In the genomic region with DNA sequence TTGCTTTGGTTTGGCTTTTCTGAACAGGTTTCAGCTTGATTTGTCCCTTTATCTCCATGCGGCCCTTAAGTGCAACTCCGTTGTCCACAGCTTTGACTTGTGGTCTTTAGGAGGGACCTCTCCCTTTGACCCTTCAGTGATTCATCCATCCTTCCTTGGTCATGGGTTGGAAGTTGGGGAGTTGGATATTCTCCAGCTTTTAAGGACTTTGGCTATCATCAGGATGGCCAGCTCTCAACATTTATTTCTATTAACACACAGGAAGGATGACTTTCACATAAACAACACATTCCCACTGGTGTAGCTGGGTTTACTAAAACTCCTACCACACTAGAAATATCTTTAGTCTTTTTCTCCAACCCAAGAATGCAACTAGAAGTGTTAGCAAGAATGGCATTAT, we compare ENCODE assay signal across 31 cellular contexts. TPM values are rescaled to one million over a fixed set of nuclear protein-coding genes. Genes with fewer than 3 reads are reported as not detected.
A peak's percentile ranks its signal among the peaks of the same experiment; 100 is the strongest.
DNase-seq lines count a peak whose midpoint lies in the region; ATAC-seq and TF ChIP-seq lines count a peak whose summit lies in the region.
"Had no signal": no experiment of that assay in that cellular context is flagged by ENCODE, and none has a peak within 500 bp of the region (broad histone marks: within the 10 kb centered on the region; RNA-seq: fewer than 3 reads in every experiment).

No MANE protein-coding gene starts in this region.

- TF ChIP-seq EP300 in SK-N-SH (IDR thresholded peaks at IDR 0.05; ENCODE audit: borderline replicate concordance in 1 of 2, low read depth in 1 of 2, low read length in 1 of 2): no peak

- no peak for DNase-seq in SK-N-SH
- peak; percentile 46 for DNase-seq in astrocyte of the spinal cord (ENCODE audit: low read depth, low spot score)
- peak; percentile 64 for DNase-seq in fibroblast of villous mesenchyme (ENCODE audit: low read depth)
- no peak for DNase-seq in smooth muscle cell (lab: John Stamatoyannopoulos, UW; ENCODE audit: unreplicated experiment)
- DNase-seq in vagina (ENCODE audit: extremely low spot score in 2 of 2): no peak
- no peak for DNase-seq in T-helper 2 cell treated with Interferon-gamma antibody and Interleukin-4, amounts not matched to agents 5 μg/mL and 100 μg/mL, for 36 hours (ENCODE audit: low spot score)
- DNase-seq in endodermal cell: no peak
- DNase-seq: activated CD4-positive, alpha-beta T cell treated with anti-CD3 and anti-CD28 coated beads for 4 hours; AML-193; amniotic stem cell; CD4-positive, alpha-beta T cell; foreskin melanocyte; heart left ventricle; kidney; mucosa of descending colon; NCI-H146; NCI-H446 treated with DMSO at 0.1 percent for 48 hours; NCI-H774; Peyer's patch; SIG-M5; stimulated activated naive CD8-positive, alpha-beta T cell treated with anti-CD3 and anti-CD28 coated beads, Interleukin-15, Interleukin-2, amounts not matched to agents 100 U/mL and 50 U/mL, for 24 hours; WERI-Rb-1 had no signal

- H3K4me1 ChIP-seq in SK-N-SH (ENCODE audit: control insufficient read depth in 1 of 2, insufficient read depth in 2 of 2, low read depth in 1 of 2, low read length in 1 of 2): peaks cover 0 to 44% of the 10 kb centered on the region in 2 experiments; a peak in 2 of 4 replicates
- peaks cover 5% of the 10 kb centered on the region for H3K4me1 ChIP-seq in smooth muscle cell (ENCODE audit: low read depth)
- no peaks in the 10 kb centered on the region for H3K4me1 ChIP-seq in vagina
- H3K4me1 ChIP-seq in endodermal cell (ENCODE audit: control insufficient read depth, insufficient read depth, low read length): no peaks in the 10 kb centered on the region
- H3K4me1 ChIP-seq: breast epithelium, heart left ventricle, Peyer's patch had no signal

- 61% methylated on average over 2 of the region's 2 CpGs for WGBS in SK-N-SH (ENCODE audit: low lambda C conversion rate)
- 37% methylated on average over 2 of the region's 2 CpGs for WGBS in smooth muscle cell (ENCODE audit: low lambda C conversion rate)
- WGBS in endodermal cell (ENCODE audit: insufficient coverage in 1 of 2, insufficient read length in 1 of 2), 2 experiments: 71% methylated on average over 2 of the region's 2 CpGs; no CpG with 5 or more reads in 1 of the 2 experiments

- no peak for TF ChIP-seq CTCF in SK-N-SH (IDR thresholded peaks at IDR 0.05)
- TF ChIP-seq CTCF in astrocyte of the spinal cord (IDR thresholded peaks at IDR 0.05; ENCODE audit: low read depth, low read length): no peak
- TF ChIP-seq CTCF in fibroblast of villous mesenchyme (IDR thresholded peaks at IDR 0.05; ENCODE audit: insufficient read depth, low read depth, low read length): no peak
- no peak for TF ChIP-seq CTCF in smooth muscle cell (IDR thresholded peaks at IDR 0.05; ENCODE audit: borderline replicate concordance, insufficient read depth, poor library complexity, severe bottlenecking)
- no peak for TF ChIP-seq CTCF in vagina (IDR thresholded peaks at IDR 0.05)
- no peak for TF ChIP-seq CTCF in endodermal cell (conservative IDR thresholded peaks at IDR 0.05)

- H3K27me3 ChIP-seq in SK-N-SH (ENCODE audit: insufficient read depth) (no peaks in the 10 kb centered on the region), smooth muscle cell (ENCODE audit: low read depth) (no peaks in the 10 kb centered on the region), vagina (no peaks in the 10 kb centered on the region), endodermal cell (ENCODE audit: control insufficient read depth, insufficient read depth, low read length, poor library complexity, severe bottlenecking) (no peaks in the 10 kb centered on the region)
- H3K27me3 ChIP-seq: breast epithelium, heart left ventricle, Peyer's patch had no signal

- no peaks in the 10 kb centered on the region for H3K36me3 Mint-ChIP-seq in T-helper 2 cell treated with Interferon-gamma antibody and Interleukin-4, amounts not matched to agents 5 μg/mL and 100 μg/mL, for 36 hours (ENCODE audit: low read depth)
- H3K36me3 Mint-ChIP-seq in endodermal cell (ENCODE audit: low read depth): no peaks in the 10 kb centered on the region
- H3K36me3 Mint-ChIP-seq: activated naive CD4-positive, alpha-beta T cell treated with anti-CD3 and anti-CD28 coated beads, Interleukin-2, amount 50 U/mL, for 24 hours; IgD-negative memory B cell had no signal

- H3K36me3 ChIP-seq in SK-N-SH (replicated peaks in 1 of 2; ENCODE audit: control insufficient read depth in 1 of 2, insufficient read depth in 2 of 2, low read length in 1 of 2): peaks cover 0 to 2% of the 10 kb centered on the region in 2 experiments
- no peaks in the 10 kb centered on the region for H3K36me3 ChIP-seq in smooth muscle cell (ENCODE audit: low read depth)
- H3K36me3 ChIP-seq in vagina: no peaks in the 10 kb centered on the region
- H3K36me3 ChIP-seq in endodermal cell (ENCODE audit: control insufficient read depth, insufficient read depth, low read length): no peaks in the 10 kb centered on the region
- H3K36me3 ChIP-seq: breast epithelium, heart left ventricle, Peyer's patch, WERI-Rb-1 had no signal

- H4K20me1 ChIP-seq in SK-N-SH (ENCODE audit: insufficient read depth) (no peaks in the 10 kb centered on the region), smooth muscle cell (ENCODE audit: low read depth) (no peaks in the 10 kb centered on the region)

- ATAC-seq in SK-N-SH treated with all-trans-retinoic acid at 6 μM for 48 hours: no peak
- ATAC-seq: HCT116; heart left ventricle; mucosa of descending colon; stimulated activated naive CD8-positive, alpha-beta T cell treated with anti-CD3 and anti-CD28 coated beads, Interleukin-15, Interleukin-2, amounts not matched to agents 100 U/mL and 50 U/mL, for 24 hours had no signal

- H3K9me2 ChIP-seq in SK-N-SH: no peaks in the 10 kb centered on the region

- intact Hi-C loops in vagina (cut with DNase I): no loop called here

- H3K4me3 ChIP-seq in SK-N-SH (ENCODE audit: low read depth in 2 of 2, low read length in 1 of 2) (no peak overlapping the region), astrocyte of the spinal cord (ENCODE audit: low read depth, low read length) (no peak overlapping the region), fibroblast of villous mesenchyme (ENCODE audit: low read depth, low read length) (no peak overlapping the region), smooth muscle cell (no peak overlapping the region), vagina (no peak overlapping the region), endodermal cell (ENCODE audit: low read length) (no peak overlapping the region)
- H3K4me3 ChIP-seq: breast epithelium, heart left ventricle, mucosa of descending colon, Peyer's patch, skin epidermis had no signal

- H3K9ac ChIP-seq in SK-N-SH: peak overlapping the region; percentile 22; the same call in 1 of the 2 replicates
- no peak overlapping the region for H3K9ac ChIP-seq in smooth muscle cell (ENCODE audit: low read depth)
- no peak overlapping the region for H3K9ac ChIP-seq in endodermal cell (ENCODE audit: extremely low read depth, low read length, poor library complexity, severe bottlenecking)

- H3K79me2 ChIP-seq in SK-N-SH (ENCODE audit: insufficient read depth) (no peaks in the 10 kb centered on the region), smooth muscle cell (ENCODE audit: low read depth) (no peaks in the 10 kb centered on the region)

- TF ChIP-seq POLR2A in vagina (IDR thresholded peaks at IDR 0.05): no peak

- H3K4me2 ChIP-seq in SK-N-SH (no peak overlapping the region), smooth muscle cell (peak overlapping the region; percentile 4)

- H3K27me3 Mint-ChIP-seq in T-helper 2 cell treated with Interferon-gamma antibody and Interleukin-4, amounts not matched to agents 5 μg/mL and 100 μg/mL, for 36 hours (ENCODE audit: low read depth): no peaks in the 10 kb centered on the region
- H3K27me3 Mint-ChIP-seq in endodermal cell (ENCODE audit: insufficient read depth): no peaks in the 10 kb centered on the region
- H3K27me3 Mint-ChIP-seq: activated naive CD4-positive, alpha-beta T cell treated with anti-CD3 and anti-CD28 coated beads, Interleukin-2, amount 50 U/mL, for 24 hours; CD4-positive, alpha-beta T cell had no signal

- no peak overlapping the region for H3K27ac Mint-ChIP-seq in T-helper 2 cell treated with Interferon-gamma antibody and Interleukin-4, amounts not matched to agents 5 μg/mL and 100 μg/mL, for 36 hours
- no peak overlapping the region for H3K27ac Mint-ChIP-seq in endodermal cell
- H3K27ac Mint-ChIP-seq: activated naive CD4-positive, alpha-beta T cell treated with anti-CD3 and anti-CD28 coated beads, Interleukin-2, amount 50 U/mL, for 24 hours; activated T-helper 2 cell treated with anti-CD3 and anti-CD28 coated beads, Interferon-gamma antibody, Interleukin-2, Interleukin-4, amounts not matched to agents 10 μg/mL and 5 μg/mL and 100 μg/mL, durations not matched to agents 14 hours and 24 hours and 36 hours; CD4-positive, alpha-beta T cell; IgD-negative memory B cell; nephron had no signal

- H3K9me3 ChIP-seq in SK-N-SH (peaks cover 10% of the 10 kb centered on the region), smooth muscle cell (replicated peaks; ENCODE audit: low read depth) (no peaks in the 10 kb centered on the region), vagina (no peaks in the 10 kb centered on the region), endodermal cell (ENCODE audit: control insufficient read depth, low read length) (no peaks in the 10 kb centered on the region)
- H3K9me3 ChIP-seq: breast epithelium, mucosa of descending colon, Peyer's patch had no signal

- TF ChIP-seq RAD21 in SK-N-SH (IDR thresholded peaks at IDR 0.05; ENCODE audit: low read length): no peak

- no peaks in the 10 kb centered on the region for H3K4me1 Mint-ChIP-seq in T-helper 2 cell treated with Interferon-gamma antibody and Interleukin-4, amounts not matched to agents 5 μg/mL and 100 μg/mL, for 36 hours (ENCODE audit: low read depth)
- H3K4me1 Mint-ChIP-seq in endodermal cell: no peaks in the 10 kb centered on the region
- H3K4me1 Mint-ChIP-seq: activated naive CD4-positive, alpha-beta T cell treated with anti-CD3 and anti-CD28 coated beads, Interleukin-2, amount 50 U/mL, for 24 hours; IgD-negative memory B cell; nephron had no signal

- H3K4me3 Mint-ChIP-seq in T-helper 2 cell treated with Interferon-gamma antibody and Interleukin-4, amounts not matched to agents 5 μg/mL and 100 μg/mL, for 36 hours: no peak overlapping the region
- no peak overlapping the region for H3K4me3 Mint-ChIP-seq in endodermal cell
- H3K4me3 Mint-ChIP-seq: activated naive CD4-positive, alpha-beta T cell treated with anti-CD3 and anti-CD28 coated beads, Interleukin-2, amount 50 U/mL, for 24 hours; CD4-positive, alpha-beta T cell; IgD-negative memory B cell; nephron had no signal

- H3K27ac ChIP-seq in SK-N-SH (ENCODE audit: low read depth in 2 of 2, low read length in 1 of 2) (peak overlapping the region in 1 of 2 experiments; percentile 56; a peak in 2 of 4 replicates), smooth muscle cell (ENCODE audit: low read depth) (peak overlapping the region; percentile 25), vagina (no peak overlapping the region), endodermal cell (ENCODE audit: low read depth, low read length) (no peak overlapping the region)
- H3K27ac ChIP-seq: 22Rv1, breast epithelium, heart left ventricle, Peyer's patch, skin epidermis, WERI-Rb-1 had no signal

- H3F3A ChIP-seq in SK-N-SH (replicated peaks; ENCODE audit: insufficient read depth) (peaks cover 49% of the 10 kb centered on the region), smooth muscle cell (ENCODE audit: low read depth) (peaks cover 4% of the 10 kb centered on the region)

- POLR2A ChIA-PET in SK-N-SH (lab: Yijun Ruan, JAX): no interaction called here

- in situ Hi-C loops in astrocyte of the spinal cord (cut with HindIII; ENCODE audit: low sequenced_read_pairs): no loop called here

- CTCF ChIA-PET in SK-N-SH (lab: Yijun Ruan, JAX): interaction anchor here (0.6 kb wide), 1 partner anchor 83 kb away, joined by 3 read pairs; no protein-coding TSS in a partner anchor

- peaks cover 3% of the 10 kb centered on the region for H3K9me3 Mint-ChIP-seq in T-helper 2 cell treated with Interferon-gamma antibody and Interleukin-4, amounts not matched to agents 5 μg/mL and 100 μg/mL, for 36 hours
- peaks cover under 1% of the 10 kb centered on the region for H3K9me3 Mint-ChIP-seq in endodermal cell

- H2AFZ ChIP-seq in SK-N-SH (ENCODE audit: low read depth) (no peak overlapping the region), smooth muscle cell (ENCODE audit: low read depth) (no peak overlapping the region)

RNA-seq across cellular contexts. Expression of a gene that starts 50.9 kb away (rescaled TPM):
- 8.8 and 9.2 TPM in 2 replicates for polyA plus RNA-seq in SK-N-SH (2012; rRNA removed)
- polyA plus RNA-seq in SK-N-SH (2012; cell fraction: cytosol; rRNA removed): 8.1 and 8.4 TPM in 2 replicates
- 14.7 and 20.5 TPM in 2 replicates for polyA plus RNA-seq in SK-N-SH (2012; cell fraction: nucleus; rRNA removed)
- 10.4 and 17.4 TPM in 2 replicates for total RNA-seq in fibroblast of villous mesenchyme
- total RNA-seq in smooth muscle cell: 13.6 and 16.0 TPM in 2 replicates
- polyA plus RNA-seq in smooth muscle cell: 5.1 and 8.3 TPM in 2 replicates
- 2.2 TPM for total RNA-seq in vagina
- total RNA-seq in endodermal cell: 10 to 100 TPM; 21.0 to 21.2 TPM
- polyA plus RNA-seq in endodermal cell (2013, experiment 1 of 2): 19.1 TPM
- 17.2 TPM for polyA plus RNA-seq in endodermal cell (2013, experiment 2 of 2)
- polyA plus RNA-seq: IgD-negative memory B cell had no signal

Comparison
In these comparisons a context has a peak if more than half of its experiments do, and no peak if none do; other contexts are left out.
1. DNase-seq: peak in astrocyte of the spinal cord (single experiment) and fibroblast of villous mesenchyme (single experiment); none in SK-N-SH (single experiment), smooth muscle cell (single experiment), vagina (0 of 2), T-helper 2 cell treated with Interferon-gamma antibody and Interleukin-4, amounts not matched to agents 5 μg/mL and 100 μg/mL, for 36 hours (single experiment) and endodermal cell (single experiment).